ENCODE assay signal across 18 cellular contexts in the genomic region with DNA sequence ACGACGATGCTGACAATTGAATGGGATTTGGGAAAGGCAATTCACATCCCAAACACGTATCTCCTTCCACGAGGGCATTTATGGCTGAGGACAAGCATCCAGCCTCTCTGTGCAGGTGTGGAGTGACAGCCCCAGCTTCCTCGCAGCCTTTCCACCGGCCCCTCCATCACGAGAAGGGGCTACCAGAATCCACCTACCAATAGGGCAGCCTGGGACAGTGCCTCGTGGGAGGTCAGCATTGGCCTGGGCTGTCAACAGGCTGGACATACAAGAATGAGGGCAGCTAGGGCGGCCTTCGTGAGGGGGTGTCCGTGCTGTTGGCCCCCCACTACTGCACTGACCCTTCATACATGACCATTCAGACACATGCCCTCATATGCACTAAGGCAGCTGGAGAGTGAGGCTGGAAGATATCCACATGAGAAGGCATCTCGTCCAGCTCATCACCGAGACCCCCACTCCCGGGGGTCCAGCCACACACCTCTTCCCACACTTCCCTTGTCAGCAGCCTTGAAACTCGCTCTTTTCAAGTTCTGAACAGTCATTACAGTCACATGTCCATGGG.
"Had no signal": no experiment of that assay in that cellular context is flagged by ENCODE, and none has a peak within 500 bp of the region (broad histone marks: within the 10 kb centered on the region; RNA-seq: fewer than 3 reads in every experiment).

No MANE protein-coding gene starts in this region.

- H3K27ac ChIP-seq: colonic mucosa, esophagus squamous epithelium, foreskin keratinocyte, neutrophil, thyroid gland, uterus had no signal

- H3K9me3 ChIP-seq: colonic mucosa, esophagus squamous epithelium, neutrophil, thyroid gland, uterus had no signal

- H3K36me3 Mint-ChIP-seq: type B pancreatic cell had no signal

- ATAC-seq: foreskin keratinocyte had no signal

- H3K9me3 Mint-ChIP-seq: type B pancreatic cell had no signal

- DNase-seq: cerebellar nuclear complex; colonic mucosa; dermis blood vessel endothelial cell; esophagus squamous epithelium; foreskin keratinocyte; hippocampal formation; kidney glomerular epithelial cell; mesenchymal stem cell; midbrain; nephron progenitor cell; small intestine; stimulated activated CD4-positive, alpha-beta T cell treated with anti-CD3 and anti-CD28 coated beads, Interleukin-12 subunit alpha, Interleukin-12 subunit beta, amount 100 ng/mL, for 4 hours; stimulated activated naive CD4-positive, alpha-beta T cell; thyroid gland had no signal

- H3K27ac Mint-ChIP-seq: nephron progenitor cell, type B pancreatic cell had no signal

- H3K36me3 ChIP-seq: colonic mucosa, esophagus squamous epithelium, neutrophil, thyroid gland, uterus had no signal

- H3K4me3 Mint-ChIP-seq: nephron progenitor cell, type B pancreatic cell had no signal

- H3K4me3 ChIP-seq: colonic mucosa, esophagus squamous epithelium, lung, thyroid gland, uterus had no signal

- H3K4me1 ChIP-seq: colonic mucosa, esophagus squamous epithelium, foreskin keratinocyte, thyroid gland, uterus had no signal

- H3K27me3 ChIP-seq: colonic mucosa, thyroid gland, uterus had no signal
